ENCODE assay signal across 8 cellular contexts in genomic region chr12:64682572-64683277, GRCh38.
DNase-seq lines count a peak whose midpoint lies in the region; ATAC-seq, FAIRE-seq and TF ChIP-seq lines count a peak whose summit lies in the region.

No MANE protein-coding gene starts in this region.

- H3K4me1 ChIP-seq in CD4-positive, CD25-positive, alpha-beta regulatory T cell (ENCODE audit: control insufficient read depth, insufficient read depth, low read length, poor library complexity, severe bottlenecking) = peaks cover 100% of the 10 kb centered on the region
- peaks cover 22 to 65% of the 10 kb centered on the region in 2 donors for H3K4me1 ChIP-seq in muscle layer of duodenum (ENCODE audit: control insufficient read depth in 1 of 2, insufficient read depth in 2 of 2, low read length in 2 of 2)

- TF ChIP-seq POLR2A in GM12892 (IDR thresholded peaks at IDR 0.05; ENCODE audit: low read depth, low read length) (no peak), GM18505 (IDR thresholded peaks at IDR 0.05; ENCODE audit: borderline replicate concordance, extremely low read depth, insufficient read depth, insufficient read length) (no peak)

- peaks cover 43% of the 10 kb centered on the region for H3K36me3 Mint-ChIP-seq in CD4-positive, CD25-positive, alpha-beta regulatory T cell

- H3K27me3 Mint-ChIP-seq in CD4-positive, CD25-positive, alpha-beta regulatory T cell = no peaks in the 10 kb centered on the region

- H3K36me3 ChIP-seq in CD4-positive, CD25-positive, alpha-beta regulatory T cell (ENCODE audit: control insufficient read depth, insufficient read depth, low read length) = peaks cover 17% of the 10 kb centered on the region
- no peaks in the 10 kb centered on the region for H3K36me3 ChIP-seq in muscle layer of duodenum (ENCODE audit: control insufficient read depth in 1 of 2, insufficient read depth in 2 of 2, low read length in 2 of 2)

- peak overlapping the region; percentile 13 to 88 (median 85) for H3K4me3 Mint-ChIP-seq in CD4-positive, CD25-positive, alpha-beta regulatory T cell

- H3K9me3 Mint-ChIP-seq in CD4-positive, CD25-positive, alpha-beta regulatory T cell = peaks cover 0 to 2% (median 0%) of the 10 kb centered on the region in 7 donors

- no peak for DNase-seq in CD4-positive, CD25-positive, alpha-beta regulatory T cell
- DNase-seq in NCI-H2029 (lab: John Stamatoyannopoulos, UW) (peak; percentile 18), astrocyte of the hippocampus (ENCODE audit: low read depth, low spot score) (peak; percentile 61), NCI-H128 (lab: John Stamatoyannopoulos, UW; ENCODE audit: unreplicated experiment) (no peak), GM12892 (ENCODE audit: insufficient read length) (no peak), RKO (ENCODE audit: low spot score) (no peak)

- no peaks in the 10 kb centered on the region for H3K27me3 ChIP-seq in CD4-positive, CD25-positive, alpha-beta regulatory T cell (ENCODE audit: control insufficient read depth, insufficient read depth, low read length)
- H3K27me3 ChIP-seq in muscle layer of duodenum (ENCODE audit: low read depth, low read length) = no peaks in the 10 kb centered on the region

- H3K27ac ChIP-seq in CD4-positive, CD25-positive, alpha-beta regulatory T cell (ENCODE audit: insufficient read depth, low read length, poor library complexity, severe bottlenecking) = peak overlapping the region; percentile 92
- H3K27ac ChIP-seq in muscle layer of duodenum (ENCODE audit: low read length) = peak overlapping the region; percentile 17

- no peak for FAIRE-seq in GM12892 (lab: Jason Lieb, UNC)

- no peak for ATAC-seq in CD4-positive, CD25-positive, alpha-beta regulatory T cell (ENCODE audit: low read depth in 2 of 2)
- ATAC-seq in GM18505 (IDR thresholded peaks at IDR 0.05; ENCODE audit: unreplicated experiment) = no peak

- peak overlapping the region; percentile 51 for H3K4me3 ChIP-seq in CD4-positive, CD25-positive, alpha-beta regulatory T cell (ENCODE audit: low read depth, low read length)
- H3K4me3 ChIP-seq in muscle layer of duodenum (ENCODE audit: low read depth in 1 of 2, low read length in 2 of 2) = peak overlapping the region in 1 of 2 donors; percentile 36

- H3K9me3 ChIP-seq in CD4-positive, CD25-positive, alpha-beta regulatory T cell (ENCODE audit: control insufficient read depth in 2 of 2, low read length in 2 of 2) = no peaks in the 10 kb centered on the region
- no peaks in the 10 kb centered on the region for H3K9me3 ChIP-seq in muscle layer of duodenum (ENCODE audit: control insufficient read depth in 1 of 2, low read length in 2 of 2)

- H3K4me1 Mint-ChIP-seq in CD4-positive, CD25-positive, alpha-beta regulatory T cell = peaks cover 29 to 98% (median 69%) of the 10 kb centered on the region in 4 donors

- peak overlapping the region; percentile 97 to 100 (median 98) for H3K27ac Mint-ChIP-seq in CD4-positive, CD25-positive, alpha-beta regulatory T cell

Comparison
In these comparisons a context has a peak if more than half of its experiments do, and no peak if none do; other contexts are left out.
1. DNase-seq: peak in NCI-H2029 (single experiment) and astrocyte of the hippocampus (single experiment); none in CD4-positive, CD25-positive, alpha-beta regulatory T cell (0 of 3), NCI-H128 (single experiment), GM12892 (single experiment) and RKO (single experiment).